18 cellular contexts compared by ENCODE assay signal in the genomic region with DNA sequence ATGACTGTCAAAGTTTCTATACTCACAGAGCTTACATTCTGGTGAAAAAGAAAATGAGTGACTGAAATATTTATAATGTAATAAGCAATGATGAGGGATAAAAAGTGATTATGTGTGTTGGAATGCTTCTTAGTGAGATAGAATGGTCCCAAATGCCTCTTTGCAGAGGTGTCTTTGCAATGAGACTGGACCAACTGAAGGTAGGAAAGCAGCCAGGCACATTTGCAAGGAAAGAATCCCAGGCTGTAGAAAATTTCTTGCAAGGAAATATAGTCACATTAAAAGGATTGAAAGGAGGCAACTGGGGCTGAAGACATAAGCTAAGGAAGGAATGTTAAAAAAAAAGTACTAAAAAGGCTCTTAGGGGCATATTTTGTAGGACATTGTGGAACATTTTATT.
"Had no signal": no experiment of that assay in that cellular context is flagged by ENCODE, and none has a peak within 500 bp of the region (broad histone marks: within the 10 kb centered on the region; RNA-seq: fewer than 3 reads in every experiment).

No MANE protein-coding gene starts in this region.

- H3K27me3 ChIP-seq: sigmoid colon had no signal

- DNase-seq: activated CD4-positive, alpha-beta T cell treated with anti-CD3 and anti-CD28 coated beads for 1 hour; activated CD4-positive, alpha-beta T cell treated with anti-CD3 and anti-CD28 coated beads, Interleukin-2, amount 50 U/mL, for 1 hour; activated gamma-delta T cell treated with Interleukin-2 at 50 U/mL for 16 hours; activated T-cell treated with anti-CD3 and anti-CD28 coated beads, Interleukin-2, amount 50 U/mL, for 1 hour; aorta; central memory CD4-positive, alpha-beta T cell; effector memory CD4-positive, alpha-beta T cell; heart right ventricle; left colon; naive B cell; occipital lobe; posterior cingulate gyrus; sigmoid colon; spleen; stimulated activated CD4-positive, alpha-beta T cell treated with anti-CD3 and anti-CD28 coated beads, Interleukin-4, amount 100 ng/mL, for 24 hours; stimulated activated naive CD4-positive, alpha-beta T cell treated with Interleukin-2 at 50 U/mL for 16 hours had no signal

- H3K4me3 ChIP-seq: heart right ventricle, lung, sigmoid colon, spleen, thoracic aorta had no signal

- ATAC-seq: heart right ventricle, left colon had no signal

- H3K27ac ChIP-seq: heart right ventricle, thoracic aorta had no signal

- H3K36me3 ChIP-seq: heart right ventricle, sigmoid colon, spleen, thoracic aorta had no signal
